Comparison of ENCODE assay signal across 9 cellular contexts in genomic region chr5:80187274-80187673, GRCh38.
A peak's percentile ranks its signal among the peaks of the same experiment; 100 is the strongest.
DNase-seq lines count a peak whose midpoint lies in the region; ATAC-seq lines count a peak whose summit lies in the region.
"Had no signal": no experiment of that assay in that cellular context is flagged by ENCODE, and none has a peak within 500 bp of the region (broad histone marks: within the 10 kb centered on the region; RNA-seq: fewer than 3 reads in every experiment).

No MANE protein-coding gene starts in this region.

- no peak for ATAC-seq in stimulated activated naive B cell treated with anti-CD40 and anti-IgM and Interleukin-4, amounts not matched to agents 10 μg/mL and 1 μg/mL and 100 μg/mL, for 72 hours (replicated peaks)
- ATAC-seq in HG02970 (IDR thresholded peaks at IDR 0.05; ENCODE audit: low FRiP score, unreplicated experiment): no peak
- no peak for ATAC-seq in HG02885 (IDR thresholded peaks at IDR 0.05; ENCODE audit: poor library complexity, unreplicated experiment)
- ATAC-seq: GM12878 had no signal

- H3K27ac ChIP-seq in effector memory CD4-positive, alpha-beta T cell (ENCODE audit: insufficient read depth, low read length, poor library complexity, severe bottlenecking): peak overlapping the region; percentile 44

- no peaks in the 10 kb centered on the region for H3K9me3 Mint-ChIP-seq in activated CD4-positive, alpha-beta T cell treated with anti-CD3 and anti-CD28 coated beads, Interleukin-2, amount 10 ng/mL, durations not matched to agents 24 days and 14 days
- no peaks in the 10 kb centered on the region for H3K9me3 Mint-ChIP-seq in stimulated activated naive B cell treated with anti-CD40 and anti-IgM and Interleukin-4, amounts not matched to agents 10 μg/mL and 1 μg/mL and 100 μg/mL, for 72 hours

- peak overlapping the region; percentile 91 for H3K27ac Mint-ChIP-seq in activated CD4-positive, alpha-beta T cell treated with anti-CD3 and anti-CD28 coated beads, Interleukin-2, amount 10 ng/mL, durations not matched to agents 24 days and 14 days
- H3K27ac Mint-ChIP-seq in stimulated activated naive B cell treated with anti-CD40 and anti-IgM and Interleukin-4, amounts not matched to agents 10 μg/mL and 1 μg/mL and 100 μg/mL, for 72 hours: peak overlapping the region; percentile 2

- H3K4me1 ChIP-seq in effector memory CD4-positive, alpha-beta T cell (ENCODE audit: control insufficient read depth, insufficient read depth, low read length, poor library complexity, severe bottlenecking): peaks cover 65% of the 10 kb centered on the region

- intact Hi-C loops in activated CD4-positive, alpha-beta T cell treated with anti-CD3 and anti-CD28 coated beads, Interleukin-2, amount 10 ng/mL, durations not matched to agents 24 days and 14 days (cut with micrococcal nuclease): no loop called here

- H3K4me3 Mint-ChIP-seq in activated CD4-positive, alpha-beta T cell treated with anti-CD3 and anti-CD28 coated beads, Interleukin-2, amount 10 ng/mL, durations not matched to agents 24 days and 14 days: peak overlapping the region; percentile 69
- H3K4me3 Mint-ChIP-seq in stimulated activated naive B cell treated with anti-CD40 and anti-IgM and Interleukin-4, amounts not matched to agents 10 μg/mL and 1 μg/mL and 100 μg/mL, for 72 hours: no peak overlapping the region

- H3K4me1 Mint-ChIP-seq in activated CD4-positive, alpha-beta T cell treated with anti-CD3 and anti-CD28 coated beads, Interleukin-2, amount 10 ng/mL, durations not matched to agents 24 days and 14 days: peaks cover 80% of the 10 kb centered on the region
- peaks cover 36 to 75% of the 10 kb centered on the region in 2 donors for H3K4me1 Mint-ChIP-seq in stimulated activated naive B cell treated with anti-CD40 and anti-IgM and Interleukin-4, amounts not matched to agents 10 μg/mL and 1 μg/mL and 100 μg/mL, for 72 hours

- no peaks in the 10 kb centered on the region for H3K27me3 ChIP-seq in effector memory CD4-positive, alpha-beta T cell (replicated peaks; ENCODE audit: control insufficient read depth, insufficient read depth, low read length, poor library complexity, severe bottlenecking)

- no peak for DNase-seq in activated CD4-positive, alpha-beta T cell treated with anti-CD3 and anti-CD28 coated beads, Interleukin-2, amount 10 ng/mL, durations not matched to agents 24 days and 14 days
- DNase-seq in activated CD4-positive, alpha-beta T cell treated with anti-CD3 and anti-CD28 coated beads, Interleukin-2, amount 50 U/mL, for 1 hour: no peak
- peak; percentile 64 for DNase-seq in NCI-H748 (lab: John Stamatoyannopoulos, UW; ENCODE audit: unreplicated experiment)
- no peak for DNase-seq in effector memory CD4-positive, alpha-beta T cell
- no peak for DNase-seq in stimulated activated naive B cell treated with anti-CD40 and anti-IgM and Interleukin-4, amounts not matched to agents 10 μg/mL and 1 μg/mL and 100 μg/mL, for 72 hours
- DNase-seq in mucosa of gallbladder (ENCODE audit: low spot score): no peak

- no peaks in the 10 kb centered on the region for H3K9me3 ChIP-seq in effector memory CD4-positive, alpha-beta T cell (ENCODE audit: control insufficient read depth, low read length)

- no peaks in the 10 kb centered on the region for H3K27me3 Mint-ChIP-seq in activated CD4-positive, alpha-beta T cell treated with anti-CD3 and anti-CD28 coated beads, Interleukin-2, amount 10 ng/mL, durations not matched to agents 24 days and 14 days
- no peaks in the 10 kb centered on the region for H3K27me3 Mint-ChIP-seq in stimulated activated naive B cell treated with anti-CD40 and anti-IgM and Interleukin-4, amounts not matched to agents 10 μg/mL and 1 μg/mL and 100 μg/mL, for 72 hours

- H3K4me3 ChIP-seq in effector memory CD4-positive, alpha-beta T cell (ENCODE audit: insufficient read depth, low read depth, low read length, poor library complexity, severe bottlenecking): no peak overlapping the region
- H3K4me3 ChIP-seq: GM12878 had no signal

- H3K36me3 Mint-ChIP-seq in activated CD4-positive, alpha-beta T cell treated with anti-CD3 and anti-CD28 coated beads, Interleukin-2, amount 10 ng/mL, durations not matched to agents 24 days and 14 days (ENCODE audit: low read depth): peaks cover 13% of the 10 kb centered on the region
- peaks cover 0 to 11% of the 10 kb centered on the region in 2 donors for H3K36me3 Mint-ChIP-seq in stimulated activated naive B cell treated with anti-CD40 and anti-IgM and Interleukin-4, amounts not matched to agents 10 μg/mL and 1 μg/mL and 100 μg/mL, for 72 hours

- H3K36me3 ChIP-seq in effector memory CD4-positive, alpha-beta T cell (ENCODE audit: control insufficient read depth, insufficient read depth, low read length): no peaks in the 10 kb centered on the region
